Comparison of ENCODE assay signal across 9 cellular contexts in the genomic region with DNA sequence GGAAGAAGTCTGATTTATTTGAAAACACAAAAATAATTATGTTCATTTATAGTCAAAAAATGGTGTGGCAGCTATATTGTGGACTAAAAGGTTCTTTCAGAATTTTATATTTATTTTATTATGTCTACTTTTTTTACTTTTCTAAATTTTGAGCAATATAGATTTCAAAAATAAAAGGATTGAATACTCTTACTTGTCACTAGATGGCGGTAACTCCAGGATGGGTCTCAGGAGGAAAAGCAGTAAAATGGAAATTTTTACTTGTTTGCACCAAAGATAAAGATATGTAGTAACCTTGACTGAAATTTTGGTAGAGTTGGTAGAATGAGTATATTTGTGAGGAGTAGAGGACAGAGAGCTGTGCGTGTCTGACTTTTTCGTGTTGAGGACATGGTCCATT. TPM values are rescaled to one million over a fixed set of nuclear protein-coding genes. Genes with fewer than 3 reads are reported as not detected.
DNase-seq lines count a peak whose midpoint lies in the region; ATAC-seq, FAIRE-seq and TF ChIP-seq lines count a peak whose summit lies in the region.
"Had no signal": no experiment of that assay in that cellular context is flagged by ENCODE, and none has a peak within 500 bp of the region (broad histone marks: within the 10 kb centered on the region; RNA-seq: fewer than 3 reads in every experiment).

No MANE protein-coding gene starts in this region.

- H3K9me3 ChIP-seq in HepG2 (ENCODE audit: low read length) (no peaks in the 10 kb centered on the region), thyroid gland (no peaks in the 10 kb centered on the region)

- POLR2A ChIA-PET in HepG2 (lab: Yijun Ruan, JAX) = no interaction called here

- no peak overlapping the region for H3K4me3 ChIP-seq in HepG2 (replicated peaks in 1 of 3; ENCODE audit: insufficient read depth in 1 of 3, low read depth in 2 of 3, low read length in 3 of 3)
- H3K4me3 ChIP-seq in thyroid gland (replicated peaks in 1 of 3) = no peak overlapping the region

- BruUV-seq in HepG2 (replicated peaks; lab: Mats Ljungman, UMichigan) = no TSS peak

- ATAC-seq in HepG2 = no peak

- no peak overlapping the region for H3K9ac ChIP-seq in HepG2 (ENCODE audit: insufficient read depth, low read depth, low read length)

- H3K27me3 ChIP-seq in HepG2 (ENCODE audit: control insufficient read depth in 1 of 2, insufficient read depth in 2 of 2, low read length in 2 of 2) (no peaks in the 10 kb centered on the region), thyroid gland (no peaks in the 10 kb centered on the region)

- no peaks in the 10 kb centered on the region for H4K20me1 ChIP-seq in HepG2 (ENCODE audit: insufficient read depth, low read length)

- 3% methylated on average over 3 of the region's 3 CpGs for WGBS in HepG2 (ENCODE audit: low lambda C conversion rate)
- 3 to 6% methylated on average over 3 of the region's 3 CpGs for WGBS in thyroid gland, 2 donors

- peak; percentile 32 for TF ChIP-seq CTCF in D721Med (IDR thresholded peaks at IDR 0.05; ENCODE audit: insufficient read depth, missing control alignments)
- peak; percentile 76 for TF ChIP-seq CTCF in VCaP (conservative IDR thresholded peaks at IDR 0.05)
- TF ChIP-seq CTCF in HepG2 (CRISPR knock-in tag; IDR thresholded peaks at IDR 0.05) = peak; percentile 23; the same call in 1 of the 2 replicates
- TF ChIP-seq CTCF in thyroid gland (IDR thresholded peaks at IDR 0.05) = peak in 3 of 6 experiments; percentile 31 to 50 (median 38)

- no peak for FAIRE-seq in D721Med (lab: Jason Lieb, UNC)
- FAIRE-seq in HepG2 (lab: Jason Lieb, UNC) = peak; percentile 48

- no peak overlapping the region for H3K27ac ChIP-seq in VCaP
- H3K27ac ChIP-seq in HepG2 (ENCODE audit: extremely low read length, insufficient read depth, low read length) = no peak overlapping the region
- no peak overlapping the region for H3K27ac ChIP-seq in substantia nigra (ENCODE audit: low read depth, low read length, poor library complexity, severe bottlenecking)
- no peak overlapping the region for H3K27ac ChIP-seq in thyroid gland

- H3K79me2 ChIP-seq in HepG2 (ENCODE audit: insufficient read depth, low read length) = no peaks in the 10 kb centered on the region

- TF ChIP-seq RAD21 in HepG2 (CRISPR knock-in tag; IDR thresholded peaks at IDR 0.05) = no peak

- TF ChIP-seq POLR2A in HepG2 (IDR thresholded peaks at IDR 0.05; ENCODE audit: insufficient read depth in 1 of 2, low read depth in 2 of 2, low read length in 2 of 2) = no peak
- TF ChIP-seq POLR2A in thyroid gland (IDR thresholded peaks at IDR 0.05) = no peak

- TF ChIP-seq EP300 in HepG2 (IDR thresholded peaks at IDR 0.05; ENCODE audit: low read depth in 2 of 2, low read length in 2 of 2) = no peak
- no peak for TF ChIP-seq EP300 in HepG2 (CRISPR knock-in tag; IDR thresholded peaks at IDR 0.05; ENCODE audit: borderline replicate concordance)

- CTCF ChIA-PET in HepG2 (lab: Yijun Ruan, JAX; ENCODE audit: low intra/inter-chr PET ratio, low total read pairs) = no interaction called here

- intact Hi-C loops in HepG2 (cut with micrococcal nuclease; ENCODE audit: unreplicated experiment) = no loop called here
- intact Hi-C loops in thyroid gland (cut with DNase I) = no loop called here

- in situ Hi-C loops in HepG2 (cut with HindIII; ENCODE audit: extremely low pct_ligation_motif_present, low pct_unique_long_range_greater_than_20kb) = no loop called here

- no peak overlapping the region for H3K4me2 ChIP-seq in HepG2 (ENCODE audit: low read depth, low read length)

- H2AFZ ChIP-seq in HepG2 (ENCODE audit: low read length) = no peak overlapping the region

- H3K36me3 ChIP-seq in HepG2 (replicated peaks in 1 of 2; ENCODE audit: control insufficient read depth in 1 of 2, insufficient read depth in 2 of 2, low read length in 2 of 2) (no peaks in the 10 kb centered on the region), thyroid gland (no peaks in the 10 kb centered on the region)

- H3K4me1 ChIP-seq in HepG2 (ENCODE audit: insufficient read depth, low read length) = no peaks in the 10 kb centered on the region
- H3K4me1 ChIP-seq in thyroid gland = no peaks in the 10 kb centered on the region

- DNase-seq in D721Med (ENCODE audit: insufficient read length, low spot score) (no peak), HCEC 1CT (peak; percentile 13), HepG2 (ENCODE audit: low spot score) (no peak), GOT3 (lab: John Stamatoyannopoulos, UW) (no peak), substantia nigra (lab: John Stamatoyannopoulos, UW) (no peak), thyroid gland (no peak), NCI-H2107 (lab: John Stamatoyannopoulos, UW) (no peak)
- DNase-seq: activated CD4-positive, alpha-beta T cell treated with anti-CD3 and anti-CD28 coated beads for 4 hours had no signal

TF ChIP-seq in HepG2, 621 proteins besides CTCF, POLR2A, EP300 and RAD21 (continues in another document):
- TF ChIP-seq, protein P1, sequence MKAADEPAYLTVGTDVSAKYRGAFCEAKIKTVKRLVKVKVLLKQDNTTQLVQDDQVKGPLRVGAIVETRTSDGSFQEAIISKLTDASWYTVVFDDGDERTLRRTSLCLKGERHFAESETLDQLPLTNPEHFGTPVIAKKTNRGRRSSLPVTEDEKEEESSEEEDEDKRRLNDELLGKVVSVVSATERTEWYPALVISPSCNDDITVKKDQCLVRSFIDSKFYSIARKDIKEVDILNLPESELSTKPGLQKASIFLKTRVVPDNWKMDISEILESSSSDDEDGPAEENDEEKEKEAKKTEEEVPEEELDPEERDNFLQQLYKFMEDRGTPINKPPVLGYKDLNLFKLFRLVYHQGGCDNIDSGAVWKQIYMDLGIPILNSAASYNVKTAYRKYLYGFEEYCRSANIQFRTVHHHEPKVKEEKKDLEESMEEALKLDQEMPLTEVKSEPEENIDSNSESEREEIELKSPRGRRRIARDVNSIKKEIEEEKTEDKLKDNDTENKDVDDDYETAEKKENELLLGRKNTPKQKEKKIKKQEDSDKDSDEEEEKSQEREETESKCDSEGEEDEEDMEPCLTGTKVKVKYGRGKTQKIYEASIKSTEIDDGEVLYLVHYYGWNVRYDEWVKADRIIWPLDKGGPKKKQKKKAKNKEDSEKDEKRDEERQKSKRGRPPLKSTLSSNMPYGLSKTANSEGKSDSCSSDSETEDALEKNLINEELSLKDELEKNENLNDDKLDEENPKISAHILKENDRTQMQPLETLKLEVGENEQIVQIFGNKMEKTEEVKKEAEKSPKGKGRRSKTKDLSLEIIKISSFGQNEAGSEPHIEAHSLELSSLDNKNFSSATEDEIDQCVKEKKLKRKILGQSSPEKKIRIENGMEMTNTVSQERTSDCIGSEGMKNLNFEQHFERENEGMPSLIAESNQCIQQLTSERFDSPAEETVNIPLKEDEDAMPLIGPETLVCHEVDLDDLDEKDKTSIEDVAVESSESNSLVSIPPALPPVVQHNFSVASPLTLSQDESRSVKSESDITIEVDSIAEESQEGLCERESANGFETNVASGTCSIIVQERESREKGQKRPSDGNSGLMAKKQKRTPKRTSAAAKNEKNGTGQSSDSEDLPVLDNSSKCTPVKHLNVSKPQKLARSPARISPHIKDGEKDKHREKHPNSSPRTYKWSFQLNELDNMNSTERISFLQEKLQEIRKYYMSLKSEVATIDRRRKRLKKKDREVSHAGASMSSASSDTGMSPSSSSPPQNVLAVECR (CRISPR knock-in tag; IDR thresholded peaks at IDR 0.05; ENCODE audit: borderline replicate concordance) = no peak
- TF ChIP-seq, protein P2, sequence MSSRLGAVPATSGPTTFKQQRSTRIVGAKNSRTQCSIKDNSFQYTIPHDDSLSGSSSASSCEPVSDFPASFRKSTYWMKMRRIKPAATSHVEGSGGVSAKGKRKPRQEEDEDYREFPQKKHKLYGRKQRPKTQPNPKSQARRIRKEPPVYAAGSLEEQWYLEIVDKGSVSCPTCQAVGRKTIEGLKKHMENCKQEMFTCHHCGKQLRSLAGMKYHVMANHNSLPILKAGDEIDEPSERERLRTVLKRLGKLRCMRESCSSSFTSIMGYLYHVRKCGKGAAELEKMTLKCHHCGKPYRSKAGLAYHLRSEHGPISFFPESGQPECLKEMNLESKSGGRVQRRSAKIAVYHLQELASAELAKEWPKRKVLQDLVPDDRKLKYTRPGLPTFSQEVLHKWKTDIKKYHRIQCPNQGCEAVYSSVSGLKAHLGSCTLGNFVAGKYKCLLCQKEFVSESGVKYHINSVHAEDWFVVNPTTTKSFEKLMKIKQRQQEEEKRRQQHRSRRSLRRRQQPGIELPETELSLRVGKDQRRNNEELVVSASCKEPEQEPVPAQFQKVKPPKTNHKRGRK (CRISPR knock-in tag; IDR thresholded peaks at IDR 0.05) = no peak

RNA-seq across cellular contexts. Expression of a gene that starts 14.5 kb away (rescaled TPM):
- total RNA-seq in HepG2 (2016; rRNA removed; fragmentation: Illumina TruSeq; extraction: Trizol) (not detected in 2 replicates), thyroid gland (under 1 TPM in 3 of 4 donors, not detected in 1; 0.13 to 0.54 (median 0.33) TPM)
- not detected in 2 replicates for total RNA-seq in HepG2 (2016; cell fraction: cytosol; rRNA removed; fragmentation: Illumina TruSeq; extraction: Trizol; ENCODE audit: low read depth)
- total RNA-seq in HepG2 (2016; cell fraction: insoluble cytoplasmic fraction; rRNA removed; fragmentation: Illumina TruSeq; extraction: Trizol) = not detected in 2 replicates
- total RNA-seq in HepG2 (2016; cell fraction: membrane; rRNA removed; fragmentation: Illumina TruSeq; extraction: Trizol) = not detected in 2 replicates
- total RNA-seq in HepG2 (2016; cell fraction: nucleus; rRNA removed; fragmentation: Illumina TruSeq; extraction: Trizol) = not detected in 2 replicates
- polyA plus RNA-seq in HepG2 (2011; rRNA removed) = not detected in 2 replicates
- polyA plus RNA-seq in HepG2 (2011; cell fraction: cytosol; rRNA removed) = not detected in 2 replicates
- not detected in 2 replicates for polyA plus RNA-seq in HepG2 (2011; cell fraction: nucleus; rRNA removed)
- not detected in 2 replicates for polyA plus RNA-seq in HepG2 (2012)
- not detected in 2 replicates for polyA plus RNA-seq in HepG2 (2016; cell fraction: cytosol; fragmentation: Illumina TruSeq; extraction: Trizol; ENCODE audit: low read depth)
- polyA plus RNA-seq in HepG2 (2016; cell fraction: insoluble cytoplasmic fraction; fragmentation: Illumina TruSeq; extraction: Trizol; ENCODE audit: low read depth) = not detected in 2 replicates
- polyA plus RNA-seq in HepG2 (2016; cell fraction: membrane; fragmentation: Illumina TruSeq; extraction: Trizol; ENCODE audit: low read depth) = not detected in 2 replicates
- polyA plus RNA-seq in HepG2 (2016; cell fraction: nucleus; fragmentation: Illumina TruSeq; extraction: Trizol; ENCODE audit: insufficient read depth, low read depth) = not detected in 2 replicates
- not detected in 2 replicates for polyA minus RNA-seq in HepG2 (2011; rRNA and poly(A)+ RNA removed; ENCODE audit: low replicate concordance)
- polyA minus RNA-seq in HepG2 (2011; cell fraction: cytosol; rRNA and poly(A)+ RNA removed) = not detected in 2 replicates
- 0.26 TPM in 1 of 2 replicates, not detected in the other for polyA minus RNA-seq in HepG2 (2011; cell fraction: nucleus; rRNA and poly(A)+ RNA removed)
